8 cellular contexts compared by ENCODE assay signal in genomic region chr15:73972984-73973682, GRCh38. TPM values are rescaled to one million over a fixed set of nuclear protein-coding genes. Genes with fewer than 3 reads are reported as not detected.
A peak's percentile ranks its signal among the peaks of the same experiment; 100 is the strongest.
DNase-seq lines count a peak whose midpoint lies in the region; ATAC-seq, FAIRE-seq and TF ChIP-seq lines count a peak whose summit lies in the region.

No MANE protein-coding gene starts in this region.

- WGBS in testis, 2 donors = 12 to 18% methylated on average over 20 to 21 of the region's 26 CpGs

- FAIRE-seq in frontal cortex (lab: Jason Lieb, UNC) = no peak

- H3K27me3 ChIP-seq in SJCRH30 (peaks cover 20% of the 10 kb centered on the region), osteoblast (ENCODE audit: insufficient read depth, low read length) (no peaks in the 10 kb centered on the region), testis (no peaks in the 10 kb centered on the region)

- no peak overlapping the region for H3K4me3 ChIP-seq in SJCRH30
- peak overlapping the region; percentile 59 for H3K4me3 ChIP-seq in osteoblast (ENCODE audit: insufficient read depth, low read length)
- peak overlapping the region; percentile 34 to 40 for H3K4me3 ChIP-seq in testis

- H2AFZ ChIP-seq in osteoblast (ENCODE audit: low read length) = peak overlapping the region; percentile 94

- H3K27ac ChIP-seq in SJCRH30 = no peak overlapping the region
- H3K27ac ChIP-seq in osteoblast (ENCODE audit: low read depth, low read length) = no peak overlapping the region
- H3K27ac ChIP-seq in testis = no peak overlapping the region

- intact Hi-C loops in testis (cut with DNase I; ENCODE audit: low total_unique reads) = no loop called here

- DNase-seq in M059J (ENCODE audit: low read depth) (peak; percentile 80), SJCRH30 (peak; percentile 79 to 94), activated gamma-delta T cell (lab: John Stamatoyannopoulos, UW) (peak; percentile 19), frontal cortex (ENCODE audit: low spot score in 2 of 2) (peak; percentile 78 to 87), osteoblast (ENCODE audit: insufficient read length, low spot score, missing footprints) (peak; percentile 97), testis (peak; percentile 92)

- TF ChIP-seq CTCF in osteoblast (IDR thresholded peaks at IDR 0.05; ENCODE audit: extremely low read depth, low read depth, low read length) (peak; percentile 93), testis (IDR thresholded peaks at IDR 0.05) (peak; percentile 65 to 82 (median 75))

- H4K20me1 ChIP-seq in osteoblast (ENCODE audit: insufficient read depth, low read length) = no peaks in the 10 kb centered on the region

- no peak for ATAC-seq in HG03045 (IDR thresholded peaks at IDR 0.05; ENCODE audit: unreplicated experiment)

- no peaks in the 10 kb centered on the region for H3K9me3 ChIP-seq in ES-I3 (ENCODE audit: control insufficient read depth, insufficient read depth, low read length)
- H3K9me3 ChIP-seq in SJCRH30 (replicated peaks) = no peaks in the 10 kb centered on the region
- no peaks in the 10 kb centered on the region for H3K9me3 ChIP-seq in osteoblast (ENCODE audit: low read depth, low read length)
- no peaks in the 10 kb centered on the region for H3K9me3 ChIP-seq in testis

- peak overlapping the region; percentile 84 for H3K4me2 ChIP-seq in osteoblast (ENCODE audit: insufficient read depth, low read length)

- H3K4me1 ChIP-seq in ES-I3 (ENCODE audit: insufficient read depth, low read length) = peaks cover 5% of the 10 kb centered on the region
- H3K4me1 ChIP-seq in SJCRH30 = peaks cover 2% of the 10 kb centered on the region; the same call in 1 of the 2 replicates
- H3K4me1 ChIP-seq in osteoblast (ENCODE audit: insufficient read depth, low read length) = peaks cover 10% of the 10 kb centered on the region
- H3K4me1 ChIP-seq in testis = no peaks in the 10 kb centered on the region

- H3K9ac ChIP-seq in ES-I3 (ENCODE audit: low read depth, low read length) = peak overlapping the region; percentile 20; the same call in 1 of the 2 replicates

- TF ChIP-seq POLR2A in testis (IDR thresholded peaks at IDR 0.05) = no peak

- no peaks in the 10 kb centered on the region for H3K36me3 ChIP-seq in ES-I3 (ENCODE audit: insufficient read depth, low read length)
- H3K36me3 ChIP-seq in SJCRH30 = no peaks in the 10 kb centered on the region
- no peaks in the 10 kb centered on the region for H3K36me3 ChIP-seq in osteoblast (ENCODE audit: insufficient read depth, low read length)
- no peaks in the 10 kb centered on the region for H3K36me3 ChIP-seq in testis (ENCODE audit: low read depth, missing control alignments)

- no peaks in the 10 kb centered on the region for H3K79me2 ChIP-seq in osteoblast (ENCODE audit: insufficient read depth, low read length)

RNA-seq across cellular contexts. Expression of gene STOML1, which starts 19.0 kb away (rescaled TPM):
- total RNA-seq in M059J (2014; rRNA removed; shearing (Covaris generic)) = 12.5 and 19.9 TPM in 2 replicates
- 3.0 and 5.1 TPM in 2 replicates for total RNA-seq in SJCRH30 (2014; rRNA removed; shearing (Covaris generic))
- total RNA-seq in frontal cortex (24.1 TPM), osteoblast (14.1 and 15.0 TPM in 2 replicates), testis (10 to 100 TPM; 18.2 to 20.1 TPM)
- 25.6 TPM for polyA plus RNA-seq in testis (ENCODE audit: insufficient read depth, low read depth, low replicate concordance)

RNA-seq across cellular contexts. Expression of gene PML, which starts 21.4 kb away (rescaled TPM):
- 24.5 and 74.6 TPM in 2 replicates for total RNA-seq in M059J (2014; rRNA removed; shearing (Covaris generic))
- total RNA-seq in SJCRH30 (2014; rRNA removed; shearing (Covaris generic)) = 9.8 and 11.7 TPM in 2 replicates
- total RNA-seq in frontal cortex (3.7 TPM), osteoblast (46.7 and 50.7 TPM in 2 replicates), testis (10 to 100 TPM; 53.9 to 59.5 TPM)
- 20.9 TPM for polyA plus RNA-seq in testis (ENCODE audit: insufficient read depth, low read depth, low replicate concordance)

RNA-seq across cellular contexts. Expression of gene LOXL1, which starts 46.9 kb away (rescaled TPM):
- 120 and 189 TPM in 2 replicates for total RNA-seq in M059J (2014; rRNA removed; shearing (Covaris generic))
- 31.3 and 33.3 TPM in 2 replicates for total RNA-seq in SJCRH30 (2014; rRNA removed; shearing (Covaris generic))
- total RNA-seq in frontal cortex (2.4 TPM), osteoblast (246 and 264 TPM in 2 replicates), testis (10 to 100 TPM; 13.9 to 14.9 TPM)
- polyA plus RNA-seq in testis (ENCODE audit: insufficient read depth, low read depth, low replicate concordance) = 56.8 TPM

Comparison
In these comparisons a context has a peak if more than half of its experiments do, and no peak if none do; other contexts are left out.
1. DNase-seq: peak in every context shown above with its lines; median percentile 97 in osteoblast; 92 in testis; 86 in SJCRH30; 82 in frontal cortex; 80 in M059J; 19 in activated gamma-delta T cell.